Comparison of ENCODE assay signal across 19 cellular contexts in genomic region chr17:70078549-70078948, GRCh38. TPM values are rescaled to one million over a fixed set of nuclear protein-coding genes. Genes with fewer than 3 reads are reported as not detected.
DNase-seq lines count a peak whose midpoint lies in the region; ATAC-seq and TF ChIP-seq lines count a peak whose summit lies in the region.
"Had no signal": no experiment of that assay in that cellular context is flagged by ENCODE, and none has a peak within 500 bp of the region (broad histone marks: within the 10 kb centered on the region; RNA-seq: fewer than 3 reads in every experiment).

No MANE protein-coding gene starts in this region.

- H3F3A ChIP-seq in SK-N-SH (replicated peaks; ENCODE audit: insufficient read depth) (no peaks in the 10 kb centered on the region), GM23248 (ENCODE audit: insufficient read depth) (no peaks in the 10 kb centered on the region)

- H3K27me3 ChIP-seq in SK-N-SH (ENCODE audit: insufficient read depth) (no peaks in the 10 kb centered on the region), thyroid gland (no peaks in the 10 kb centered on the region), GM23248 (replicated peaks; ENCODE audit: insufficient read depth) (no peaks in the 10 kb centered on the region), HAP-1 (ENCODE audit: low read depth) (no peaks in the 10 kb centered on the region)

- 48% methylated on average over 4 of the region's 4 CpGs for WGBS in SK-N-SH (ENCODE audit: low lambda C conversion rate)
- WGBS in thyroid gland, 2 donors: 15 to 28% methylated on average over 4 of the region's 4 CpGs
- 19 to 20% methylated on average over 4 of the region's 4 CpGs for WGBS in GM23248 (ENCODE audit: low coverage in 1 of 2, low lambda C conversion rate in 2 of 2, missing lambda C conversion rate in 2 of 2), 2 experiments

- H3K9ac ChIP-seq in SK-N-SH: no peak overlapping the region
- H3K9ac ChIP-seq in GM23248: no peak overlapping the region

- ATAC-seq in SK-N-SH treated with all-trans-retinoic acid at 6 μM for 48 hours (no peak), GM19397 (IDR thresholded peaks at IDR 0.05; ENCODE audit: unreplicated experiment) (no peak)
- ATAC-seq: CD8-positive, alpha-beta T cell had no signal

- H3K36me3 ChIP-seq in SK-N-SH (replicated peaks in 1 of 2; ENCODE audit: control insufficient read depth in 1 of 2, insufficient read depth in 2 of 2, low read length in 1 of 2): no peaks in the 10 kb centered on the region
- no peaks in the 10 kb centered on the region for H3K36me3 ChIP-seq in thyroid gland
- H3K36me3 ChIP-seq in GM23248 (ENCODE audit: low read depth): no peaks in the 10 kb centered on the region
- no peaks in the 10 kb centered on the region for H3K36me3 ChIP-seq in HAP-1 (replicated peaks)

- H3K9me2 ChIP-seq in SK-N-SH: no peaks in the 10 kb centered on the region
- no peaks in the 10 kb centered on the region for H3K9me2 ChIP-seq in GM23248 (ENCODE audit: insufficient read depth)

- no peak overlapping the region for H3K27ac ChIP-seq in SK-N-SH (ENCODE audit: low read depth in 2 of 2, low read length in 1 of 2)
- H3K27ac ChIP-seq in thyroid gland: peak overlapping the region; percentile 84 to 94 (median 92)
- no peak overlapping the region for H3K27ac ChIP-seq in GM23248
- H3K27ac ChIP-seq: 22Rv1 had no signal

- intact Hi-C loops in thyroid gland (cut with DNase I): no loop called here

- H3K79me2 ChIP-seq in SK-N-SH (ENCODE audit: insufficient read depth) (no peaks in the 10 kb centered on the region), GM23248 (ENCODE audit: insufficient read depth) (no peaks in the 10 kb centered on the region)

- H3K9me3 ChIP-seq in SK-N-SH (no peaks in the 10 kb centered on the region), thyroid gland (no peaks in the 10 kb centered on the region), GM23248 (ENCODE audit: low read depth) (no peaks in the 10 kb centered on the region), HAP-1 (no peaks in the 10 kb centered on the region)

- POLR2A ChIA-PET in SK-N-SH (lab: Yijun Ruan, JAX): no interaction called here

- TF ChIP-seq EP300 in SK-N-SH (IDR thresholded peaks at IDR 0.05; ENCODE audit: borderline replicate concordance in 1 of 2, low read depth in 1 of 2, low read length in 1 of 2): peak in 1 of 2 experiments; percentile 63; a peak in 1 of 4 replicates

- no peak overlapping the region for H2AFZ ChIP-seq in SK-N-SH (ENCODE audit: low read depth)
- no peak overlapping the region for H2AFZ ChIP-seq in GM23248

- DNase-seq in SK-N-SH: peak; percentile 26
- DNase-seq in epithelial cell of proximal tubule (ENCODE audit: low read depth): no peak
- peak; percentile 39 for DNase-seq in kidney tubule cell (ENCODE audit: low spot score)
- no peak for DNase-seq in thyroid gland
- DNase-seq in GM23248: no peak
- DNase-seq in HAP-1 (ENCODE audit: low spot score in 2 of 2): no peak
- DNase-seq: CD8-positive, alpha-beta T cell; COR-L47; DMS53; GOT3; HCEC 1CT; HFFc6 had no signal

- no peak for TF ChIP-seq CTCF in SK-N-SH (IDR thresholded peaks at IDR 0.05)
- no peak for TF ChIP-seq CTCF in epithelial cell of proximal tubule (conservative IDR thresholded peaks at IDR 0.05; ENCODE audit: low read depth, low read length)
- TF ChIP-seq CTCF in thyroid gland (IDR thresholded peaks at IDR 0.05): no peak

- H3K4me3 ChIP-seq in SK-N-SH (ENCODE audit: low read depth in 2 of 2, low read length in 1 of 2): no peak overlapping the region
- peak overlapping the region; percentile 68 for H3K4me3 ChIP-seq in epithelial cell of proximal tubule (ENCODE audit: low read depth, low read length)
- peak overlapping the region in 1 of 3 donors; percentile 26 for H3K4me3 ChIP-seq in thyroid gland (replicated peaks in 1 of 3)
- no peak overlapping the region for H3K4me3 ChIP-seq in GM23248
- H3K4me3 ChIP-seq in HAP-1: no peak overlapping the region

- no peak overlapping the region for H3K4me2 ChIP-seq in SK-N-SH
- H3K4me2 ChIP-seq in GM23248 (ENCODE audit: unreplicated experiment): no peak overlapping the region

- CTCF ChIA-PET in SK-N-SH (lab: Yijun Ruan, JAX): no interaction called here

- no peaks in the 10 kb centered on the region for H4K20me1 ChIP-seq in SK-N-SH (ENCODE audit: insufficient read depth)
- no peaks in the 10 kb centered on the region for H4K20me1 ChIP-seq in GM23248 (ENCODE audit: insufficient read depth)

- H3K4me1 ChIP-seq in SK-N-SH (ENCODE audit: control insufficient read depth in 1 of 2, insufficient read depth in 2 of 2, low read depth in 1 of 2, low read length in 1 of 2) (peaks cover 0 to 11% of the 10 kb centered on the region in 2 experiments; a peak in 2 of 4 replicates), thyroid gland (peaks cover 14 to 33% of the 10 kb centered on the region in 2 donors), GM23248 (ENCODE audit: insufficient read depth) (peaks cover 10% of the 10 kb centered on the region; the same call in 1 of the 2 replicates), HAP-1 (no peaks in the 10 kb centered on the region)

- no peak for TF ChIP-seq RAD21 in SK-N-SH (IDR thresholded peaks at IDR 0.05; ENCODE audit: low read length)

- TF ChIP-seq POLR2A in thyroid gland (IDR thresholded peaks at IDR 0.05): peak in 1 of 2 donors; percentile 14

- in situ Hi-C loops in GM23248 (cut with MboI): no loop called here
- in situ Hi-C loops in HAP-1 (cut with MboI; ENCODE audit: low sequenced_read_pairs): no loop called here

TF ChIP-seq in SK-N-SH, 30 proteins besides CTCF, POLR2A, EP300 and RAD21:
- no peak for TF ChIP-seq TAF1 (IDR thresholded peaks at IDR 0.05; ENCODE audit: borderline replicate concordance, low read depth, low read length)
- TF ChIP-seq GATA2 (CRISPR knock-in tag; IDR thresholded peaks at IDR 0.05): 0 out of 2 replicates have a peak, but pooled peaks have one; percentile 26
- peak; percentile 54 for TF ChIP-seq CHD2 (IDR thresholded peaks at IDR 0.05; ENCODE audit: low read length, partially characterized antibody)
- no peak for TF ChIP-seq POLR2AphosphoS5 (IDR thresholded peaks at IDR 0.05; ENCODE audit: low read depth, low read length)
- TF ChIP-seq FOXJ3 (CRISPR knock-in tag; IDR thresholded peaks at IDR 0.05): no peak
- TF ChIP-seq MAX (IDR thresholded peaks at IDR 0.05; ENCODE audit: low read depth): no peak

TF ChIP-seq in SK-N-SH treated with all-trans-retinoic acid at 6 μM for 48 hours, 23 proteins besides CTCF, POLR2A, EP300 and RAD21 (continues in another document):
- TF ChIP-seq GLIS3 (CRISPR knock-in tag; IDR thresholded peaks at IDR 0.05) (no peak), ZNF565 (CRISPR knock-in tag; conservative IDR thresholded peaks at IDR 0.05; ENCODE audit: low read depth) (no peak), RARB (CRISPR knock-in tag; IDR thresholded peaks at IDR 0.05) (no peak), TOX (CRISPR knock-in tag; IDR thresholded peaks at IDR 0.05; ENCODE audit: borderline replicate concordance) (no peak), CSRNP3 (CRISPR knock-in tag; IDR thresholded peaks at IDR 0.05) (no peak), BACH2 (CRISPR knock-in tag; IDR thresholded peaks at IDR 0.05; ENCODE audit: borderline replicate concordance) (no peak), ZC3H10 (CRISPR knock-in tag; IDR thresholded peaks at IDR 0.05) (no peak), TSHZ2 (CRISPR knock-in tag; IDR thresholded peaks at IDR 0.05) (no peak), CSDC2 (CRISPR knock-in tag; IDR thresholded peaks at IDR 0.05) (no peak), TCF4 (CRISPR knock-in tag; IDR thresholded peaks at IDR 0.05; ENCODE audit: borderline replicate concordance) (no peak)

RNA-seq across cellular contexts. Expression of gene KCNJ16, which starts 3.5 kb away (rescaled TPM):
- polyA plus RNA-seq in SK-N-SH (2012; rRNA removed) (not detected in 2 replicates), GM23248 (2016; fragmentation: Nextera tagmentation; extraction: Ambion mirVana) (not detected in 2 replicates)
- not detected in 2 replicates for polyA plus RNA-seq in SK-N-SH (2012; cell fraction: cytosol; rRNA removed)
- polyA plus RNA-seq in SK-N-SH (2012; cell fraction: nucleus; rRNA removed): not detected in 2 replicates
- total RNA-seq in epithelial cell of proximal tubule (7.2 and 25.9 TPM in 2 replicates), thyroid gland (100 to 1,000 TPM; 296 to 403 (median 324) TPM)
- not detected in 2 replicates for total RNA-seq in GM23248 (2014; rRNA removed; shearing (Covaris generic))
- total RNA-seq: A673; CD8-positive, alpha-beta T cell; Daoy; HFFc6 had no signal
- polyA plus RNA-seq: BJ, CD14-positive monocyte had no signal

Comparison
In these comparisons a context has a peak if more than half of its experiments do, and no peak if none do; other contexts are left out.
1. DNase-seq: peak in SK-N-SH (single experiment) and kidney tubule cell (single experiment); none in epithelial cell of proximal tubule (single experiment), thyroid gland (0 of 2), GM23248 (single experiment) and HAP-1 (0 of 2).
2. H3K27ac ChIP-seq: peak in thyroid gland (3 of 3); none in SK-N-SH (0 of 2) and GM23248 (single experiment).